13 cellular contexts compared by ENCODE assay signal in the genomic region with DNA sequence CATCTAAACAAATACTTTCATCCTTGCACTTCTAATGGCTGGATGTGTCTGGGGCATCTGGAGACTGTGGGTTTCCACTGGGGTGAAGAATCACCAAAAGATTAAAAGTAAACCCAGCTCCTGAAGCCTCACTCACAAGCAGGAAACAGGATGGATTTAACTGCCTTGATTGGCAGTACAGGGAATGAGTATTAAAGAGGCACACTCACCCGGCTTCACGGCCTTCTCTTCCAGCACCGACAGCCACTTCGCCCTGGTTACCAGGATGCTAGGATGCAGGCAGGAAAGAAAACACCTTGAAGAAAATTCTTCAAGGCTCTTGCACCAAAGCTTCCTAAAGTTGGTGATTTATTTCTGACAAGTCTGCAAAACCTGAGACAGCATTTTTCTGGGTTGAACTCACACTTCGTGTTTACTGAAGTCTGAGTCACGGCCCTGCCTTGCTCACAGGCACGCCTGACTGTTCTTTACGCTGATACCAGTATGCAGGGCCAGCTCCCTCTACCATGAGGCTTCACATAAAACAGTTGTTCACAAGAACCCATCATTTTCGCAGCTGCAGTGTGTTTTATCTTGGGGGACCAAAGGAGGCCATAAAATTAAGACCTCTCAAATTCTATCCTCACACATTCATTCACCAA. TPM values are rescaled to one million over a fixed set of nuclear protein-coding genes. Genes with fewer than 3 reads are reported as not detected.
DNase-seq lines count a peak whose midpoint lies in the region; ATAC-seq and TF ChIP-seq lines count a peak whose summit lies in the region.
"Had no signal": no experiment of that assay in that cellular context is flagged by ENCODE, and none has a peak within 500 bp of the region (broad histone marks: within the 10 kb centered on the region; RNA-seq: fewer than 3 reads in every experiment).

No MANE protein-coding gene starts in this region.

- intact Hi-C loops in lower lobe of right lung (cut with DNase I), result no loop called here

- DNase-seq in AG20443 (ENCODE audit: low spot score), result peak; percentile 81
- DNase-seq in HuH-7.5 (ENCODE audit: low spot score), result peak; percentile 41
- peak; percentile 10 to 80 for DNase-seq in cardiac fibroblast (ENCODE audit: low read depth in 2 of 2)
- no peak for DNase-seq in lower lobe of right lung
- DNase-seq in caudate nucleus (lab: John Stamatoyannopoulos, UW), result no peak
- no peak for DNase-seq in activated CD4-positive, CD25-positive, alpha-beta regulatory T cell treated with anti-CD3 and anti-CD28 coated beads, Interleukin-2, amount 50 U/mL, for 72 hours
- no peak for DNase-seq in HEK293T (ENCODE audit: extremely low spot score)
- DNase-seq in ecto neural progenitor cell (ENCODE audit: low spot score), result no peak
- DNase-seq: activated CD4-positive, alpha-beta T cell treated with anti-CD3 and anti-CD28 coated beads for 4 hours; activated naive CD8-positive, alpha-beta T cell treated with anti-CD3 and anti-CD28 coated beads for 36 hours; mesendoderm; stimulated activated CD8-positive, alpha-beta memory T cell treated with anti-CD3 and anti-CD28 coated beads, Interleukin-4, amount 100 ng/mL, for 48 hours had no signal

- no peaks in the 10 kb centered on the region for H3K4me1 ChIP-seq in lower lobe of right lung

- no peak overlapping the region for H3K4me3 ChIP-seq in cardiac fibroblast (replicated peaks in 1 of 2; ENCODE audit: low read depth in 2 of 2, low read length in 2 of 2)
- H3K4me3 ChIP-seq in lower lobe of right lung, result no peak overlapping the region

- H3K27me3 ChIP-seq in lower lobe of right lung (ENCODE audit: low read depth), result no peaks in the 10 kb centered on the region

- ATAC-seq in lower lobe of right lung, result peak; percentile 74 to 75
- ATAC-seq: Right ventricle myocardium inferior had no signal

- CTCF ChIA-PET in HEK293T (lab: Yijun Ruan, JAX), result interaction anchor here (1.2 kb wide), 1 partner anchor 56 kb away, joined by 5 read pairs; a partner anchor contains a TSS

- H3K9me3 ChIP-seq in lower lobe of right lung, result no peaks in the 10 kb centered on the region

- no peak for TF ChIP-seq CTCF in cardiac fibroblast (IDR thresholded peaks at IDR 0.05; ENCODE audit: low read depth, low read length)
- no peak for TF ChIP-seq CTCF in lower lobe of right lung (IDR thresholded peaks at IDR 0.05)

- POLR2A ChIA-PET in HEK293T (lab: Yijun Ruan, JAX), result no interaction called here

- H3K27ac ChIP-seq in lower lobe of right lung (no peak overlapping the region), caudate nucleus (ENCODE audit: low read depth, low read length) (no peak overlapping the region)

- H3K36me3 ChIP-seq in lower lobe of right lung, result no peaks in the 10 kb centered on the region

TF ChIP-seq in HEK293T, 16 proteins besides CTCF, POLR2A, EP300 and RAD21:
- TF ChIP-seq CTBP1 (IDR thresholded peaks at IDR 0.05; ENCODE audit: borderline replicate concordance), result no peak
TF ChIP-seq in HEK293T: peak in this region for 0.

RNA-seq across cellular contexts. Expression of a gene that starts 56.5 kb away (rescaled TPM):
- total RNA-seq in lower lobe of right lung, result 8.7 TPM

Comparison
In these comparisons a context has a peak if more than half of its experiments do, and no peak if none do; other contexts are left out.
1. DNase-seq: peak in AG20443 (single experiment), HuH-7.5 (single experiment) and cardiac fibroblast (2 of 2); none in lower lobe of right lung (single experiment), caudate nucleus (0 of 61), activated CD4-positive, CD25-positive, alpha-beta regulatory T cell treated with anti-CD3 and anti-CD28 coated beads, Interleukin-2, amount 50 U/mL, for 72 hours (single experiment), HEK293T (single experiment) and ecto neural progenitor cell (single experiment).